Comparison of ENCODE assay signal across 1 cellular context in genomic region chr1:87869563-87869962, GRCh38.
TF ChIP-seq lines count a peak whose summit lies in the region.

No MANE protein-coding gene starts in this region.

TF ChIP-seq in K562, 482 proteins besides CTCF, POLR2A, EP300 and RAD21 (continued from another document):
- TF ChIP-seq MAFF (IDR thresholded peaks at IDR 0.05; ENCODE audit: low read length): no peak
- no peak for TF ChIP-seq SAFB2 (IDR thresholded peaks at IDR 0.05; ENCODE audit: borderline replicate concordance, low read depth, low read length, severe bottlenecking)
- no peak for TF ChIP-seq ZNF143 (CRISPR knock-in tag; IDR thresholded peaks at IDR 0.05)
- TF ChIP-seq ZFP1 (CRISPR knock-in tag; IDR thresholded peaks at IDR 0.05): no peak
- TF ChIP-seq TAL1 (IDR thresholded peaks at IDR 0.05): no peak
- TF ChIP-seq, protein P1, sequence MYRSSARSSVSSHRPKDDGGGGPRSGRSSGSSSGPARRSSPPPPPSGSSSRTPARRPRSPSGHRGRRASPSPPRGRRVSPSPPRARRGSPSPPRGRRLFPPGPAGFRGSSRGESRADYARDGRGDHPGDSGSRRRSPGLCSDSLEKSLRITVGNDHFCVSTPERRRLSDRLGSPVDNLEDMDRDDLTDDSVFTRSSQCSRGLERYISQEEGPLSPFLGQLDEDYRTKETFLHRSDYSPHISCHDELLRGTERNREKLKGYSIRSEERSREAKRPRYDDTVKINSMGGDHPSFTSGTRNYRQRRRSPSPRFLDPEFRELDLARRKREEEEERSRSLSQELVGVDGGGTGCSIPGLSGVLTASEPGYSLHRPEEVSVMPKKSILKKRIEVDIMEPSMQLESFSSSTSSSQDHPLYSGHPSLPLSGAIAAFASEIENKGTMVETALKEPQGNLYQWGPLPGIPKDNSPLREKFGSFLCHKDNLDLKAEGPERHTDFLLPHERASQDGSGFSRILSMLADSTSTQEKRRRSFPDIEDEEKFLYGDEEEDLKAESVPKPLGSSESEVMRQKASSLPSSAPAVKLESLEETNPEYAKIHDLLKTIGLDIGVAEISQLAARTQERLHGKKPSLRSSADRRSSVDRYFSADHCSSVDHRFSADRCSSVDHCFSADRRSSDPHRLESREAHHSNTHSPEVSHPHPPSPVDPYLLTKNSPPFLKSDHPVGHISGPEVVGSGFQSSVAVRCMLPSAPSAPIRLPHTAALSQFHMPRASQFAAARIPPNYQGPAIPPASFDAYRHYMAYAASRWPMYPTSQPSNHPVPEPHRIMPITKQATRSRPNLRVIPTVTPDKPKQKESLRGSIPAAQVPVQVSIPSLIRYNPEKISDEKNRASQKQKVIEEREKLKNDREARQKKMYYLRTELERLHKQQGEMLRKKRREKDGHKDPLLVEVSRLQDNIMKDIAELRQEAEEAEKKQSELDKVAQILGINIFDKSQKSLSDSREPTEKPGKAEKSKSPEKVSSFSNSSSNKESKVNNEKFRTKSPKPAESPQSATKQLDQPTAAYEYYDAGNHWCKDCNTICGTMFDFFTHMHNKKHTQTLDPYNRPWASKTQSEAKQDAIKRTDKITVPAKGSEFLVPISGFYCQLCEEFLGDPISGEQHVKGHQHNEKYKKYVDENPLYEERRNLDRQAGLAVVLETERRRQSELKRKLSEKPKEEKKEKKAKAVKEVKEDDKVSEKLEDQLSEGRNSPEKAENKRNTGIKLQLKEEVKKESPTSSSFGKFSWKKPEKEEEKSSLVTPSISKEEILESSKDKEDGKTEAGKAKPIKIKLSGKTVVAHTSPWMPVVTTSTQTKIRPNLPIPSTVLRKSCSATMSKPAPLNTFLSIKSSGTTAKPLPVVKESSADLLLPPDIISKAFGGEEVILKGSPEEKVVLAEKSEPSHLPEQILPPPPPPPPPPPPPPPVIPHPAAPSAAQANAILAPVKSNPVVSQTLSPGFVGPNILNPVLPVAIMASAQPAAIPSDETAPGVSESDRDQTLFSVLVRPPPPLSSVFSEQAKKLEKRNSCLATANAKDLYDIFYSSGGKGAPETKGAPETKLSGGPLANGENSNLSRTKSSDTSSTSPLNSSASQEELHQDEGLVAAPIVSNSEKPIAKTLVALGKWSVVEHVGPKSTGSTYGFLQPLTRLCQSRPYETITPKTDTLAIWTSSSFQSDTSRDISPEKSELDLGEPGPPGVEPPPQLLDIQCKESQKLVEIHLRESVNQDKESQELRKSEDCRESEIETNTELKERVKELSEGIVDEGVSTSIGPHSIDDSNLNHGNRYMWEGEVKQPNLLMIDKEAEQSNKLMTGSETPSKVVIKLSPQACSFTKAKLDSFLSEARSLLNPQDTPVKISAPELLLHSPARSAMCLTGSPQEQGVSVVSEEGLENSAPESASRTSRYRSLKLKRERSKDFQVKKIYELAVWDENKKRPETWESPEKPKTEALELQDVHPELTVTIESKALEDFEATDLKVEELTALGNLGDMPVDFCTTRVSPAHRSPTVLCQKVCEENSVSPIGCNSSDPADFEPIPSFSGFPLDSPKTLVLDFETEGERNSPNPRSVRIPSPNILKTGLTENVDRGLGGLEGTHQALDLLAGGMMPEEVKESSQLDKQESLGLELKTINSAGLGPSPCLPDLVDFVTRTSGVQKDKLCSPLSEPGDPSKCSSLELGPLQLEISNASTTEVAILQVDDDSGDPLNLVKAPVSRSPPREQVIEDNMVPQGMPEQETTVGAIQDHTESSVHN (IDR thresholded peaks at IDR 0.05; ENCODE audit: borderline replicate concordance in 1 of 2, low read depth in 1 of 2): no peak
- no peak for TF ChIP-seq ELK3 (CRISPR knock-in tag; IDR thresholded peaks at IDR 0.05)
